4 cellular contexts compared by ENCODE assay signal in the genomic region with DNA sequence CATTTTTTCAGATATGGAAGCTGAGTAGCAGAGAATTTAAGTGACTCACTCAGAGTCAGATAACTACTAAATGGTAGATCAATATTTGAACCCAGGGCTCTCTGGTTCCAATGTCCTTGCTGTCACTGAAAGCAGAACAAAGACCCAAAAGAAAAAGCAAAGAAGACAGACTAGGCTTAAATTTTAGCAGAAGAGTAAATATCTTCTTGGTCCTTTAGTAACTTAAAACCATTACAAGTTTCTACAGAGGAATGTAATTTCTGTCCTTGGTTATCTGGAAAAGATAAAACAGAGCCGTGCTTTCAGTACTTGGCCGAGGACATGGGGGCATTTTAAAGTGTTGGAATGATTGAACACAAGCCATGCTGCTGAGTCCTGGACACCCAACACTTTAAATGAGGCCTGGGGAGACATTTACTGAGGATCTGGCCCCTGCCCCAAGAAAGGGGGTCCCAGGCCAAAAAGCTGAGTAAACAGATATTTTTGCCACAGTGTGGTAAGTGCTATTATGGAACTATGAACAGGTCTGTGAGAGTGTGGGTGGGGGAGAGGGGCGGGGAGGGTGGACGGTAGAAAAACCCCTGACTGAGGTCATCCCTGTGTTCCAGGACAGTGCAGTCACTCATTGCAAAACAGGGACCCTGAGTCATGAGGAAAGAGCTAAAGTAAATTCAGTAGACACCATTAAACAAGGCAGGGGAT.
TF ChIP-seq lines count a peak whose summit lies in the region.

No MANE protein-coding gene starts in this region.

TF ChIP-seq in SK-N-SH treated with all-trans-retinoic acid at 6 μM for 48 hours, 23 proteins besides CTCF, POLR2A, EP300 and RAD21:
- TF ChIP-seq CSDC2 (CRISPR knock-in tag; IDR thresholded peaks at IDR 0.05) (no peak), ISL1 (CRISPR knock-in tag; IDR thresholded peaks at IDR 0.05) (peak; percentile 9; the same call in 1 of the 2 replicates)

TF ChIP-seq in SK-N-SH, 30 proteins besides CTCF, POLR2A, EP300 and RAD21:
- TF ChIP-seq TEAD4 (IDR thresholded peaks at IDR 0.05; ENCODE audit: borderline replicate concordance, insufficient read depth) (no peak), ELF1 (IDR thresholded peaks at IDR 0.05) (no peak), SIN3A (IDR thresholded peaks at IDR 0.05; ENCODE audit: borderline replicate concordance, low read depth, low read length) (no peak), RXRA (IDR thresholded peaks at IDR 0.05; ENCODE audit: borderline replicate concordance, low read depth) (no peak), POLR2AphosphoS5 (IDR thresholded peaks at IDR 0.05; ENCODE audit: low read depth, low read length) (no peak), EZH2phosphoT487 (IDR thresholded peaks at IDR 0.05; ENCODE audit: borderline replicate concordance, low read depth) (no peak)
- TF ChIP-seq, protein P1, sequence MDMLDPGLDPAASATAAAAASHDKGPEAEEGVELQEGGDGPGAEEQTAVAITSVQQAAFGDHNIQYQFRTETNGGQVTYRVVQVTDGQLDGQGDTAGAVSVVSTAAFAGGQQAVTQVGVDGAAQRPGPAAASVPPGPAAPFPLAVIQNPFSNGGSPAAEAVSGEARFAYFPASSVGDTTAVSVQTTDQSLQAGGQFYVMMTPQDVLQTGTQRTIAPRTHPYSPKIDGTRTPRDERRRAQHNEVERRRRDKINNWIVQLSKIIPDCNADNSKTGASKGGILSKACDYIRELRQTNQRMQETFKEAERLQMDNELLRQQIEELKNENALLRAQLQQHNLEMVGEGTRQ (IDR thresholded peaks at IDR 0.05; ENCODE audit: borderline replicate concordance, low read depth, low read length) = no peak
- TF ChIP-seq, protein P2, sequence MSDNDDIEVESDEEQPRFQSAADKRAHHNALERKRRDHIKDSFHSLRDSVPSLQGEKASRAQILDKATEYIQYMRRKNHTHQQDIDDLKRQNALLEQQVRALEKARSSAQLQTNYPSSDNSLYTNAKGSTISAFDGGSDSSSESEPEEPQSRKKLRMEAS (IDR thresholded peaks at IDR 0.05; ENCODE audit: low read depth) = no peak

TF ChIP-seq in H1, 55 proteins besides CTCF, POLR2A, EP300 and RAD21 (continues in another document):
- TF ChIP-seq BACH1 (IDR thresholded peaks at IDR 0.05; ENCODE audit: low read length) = no peak
- TF ChIP-seq, protein P3, sequence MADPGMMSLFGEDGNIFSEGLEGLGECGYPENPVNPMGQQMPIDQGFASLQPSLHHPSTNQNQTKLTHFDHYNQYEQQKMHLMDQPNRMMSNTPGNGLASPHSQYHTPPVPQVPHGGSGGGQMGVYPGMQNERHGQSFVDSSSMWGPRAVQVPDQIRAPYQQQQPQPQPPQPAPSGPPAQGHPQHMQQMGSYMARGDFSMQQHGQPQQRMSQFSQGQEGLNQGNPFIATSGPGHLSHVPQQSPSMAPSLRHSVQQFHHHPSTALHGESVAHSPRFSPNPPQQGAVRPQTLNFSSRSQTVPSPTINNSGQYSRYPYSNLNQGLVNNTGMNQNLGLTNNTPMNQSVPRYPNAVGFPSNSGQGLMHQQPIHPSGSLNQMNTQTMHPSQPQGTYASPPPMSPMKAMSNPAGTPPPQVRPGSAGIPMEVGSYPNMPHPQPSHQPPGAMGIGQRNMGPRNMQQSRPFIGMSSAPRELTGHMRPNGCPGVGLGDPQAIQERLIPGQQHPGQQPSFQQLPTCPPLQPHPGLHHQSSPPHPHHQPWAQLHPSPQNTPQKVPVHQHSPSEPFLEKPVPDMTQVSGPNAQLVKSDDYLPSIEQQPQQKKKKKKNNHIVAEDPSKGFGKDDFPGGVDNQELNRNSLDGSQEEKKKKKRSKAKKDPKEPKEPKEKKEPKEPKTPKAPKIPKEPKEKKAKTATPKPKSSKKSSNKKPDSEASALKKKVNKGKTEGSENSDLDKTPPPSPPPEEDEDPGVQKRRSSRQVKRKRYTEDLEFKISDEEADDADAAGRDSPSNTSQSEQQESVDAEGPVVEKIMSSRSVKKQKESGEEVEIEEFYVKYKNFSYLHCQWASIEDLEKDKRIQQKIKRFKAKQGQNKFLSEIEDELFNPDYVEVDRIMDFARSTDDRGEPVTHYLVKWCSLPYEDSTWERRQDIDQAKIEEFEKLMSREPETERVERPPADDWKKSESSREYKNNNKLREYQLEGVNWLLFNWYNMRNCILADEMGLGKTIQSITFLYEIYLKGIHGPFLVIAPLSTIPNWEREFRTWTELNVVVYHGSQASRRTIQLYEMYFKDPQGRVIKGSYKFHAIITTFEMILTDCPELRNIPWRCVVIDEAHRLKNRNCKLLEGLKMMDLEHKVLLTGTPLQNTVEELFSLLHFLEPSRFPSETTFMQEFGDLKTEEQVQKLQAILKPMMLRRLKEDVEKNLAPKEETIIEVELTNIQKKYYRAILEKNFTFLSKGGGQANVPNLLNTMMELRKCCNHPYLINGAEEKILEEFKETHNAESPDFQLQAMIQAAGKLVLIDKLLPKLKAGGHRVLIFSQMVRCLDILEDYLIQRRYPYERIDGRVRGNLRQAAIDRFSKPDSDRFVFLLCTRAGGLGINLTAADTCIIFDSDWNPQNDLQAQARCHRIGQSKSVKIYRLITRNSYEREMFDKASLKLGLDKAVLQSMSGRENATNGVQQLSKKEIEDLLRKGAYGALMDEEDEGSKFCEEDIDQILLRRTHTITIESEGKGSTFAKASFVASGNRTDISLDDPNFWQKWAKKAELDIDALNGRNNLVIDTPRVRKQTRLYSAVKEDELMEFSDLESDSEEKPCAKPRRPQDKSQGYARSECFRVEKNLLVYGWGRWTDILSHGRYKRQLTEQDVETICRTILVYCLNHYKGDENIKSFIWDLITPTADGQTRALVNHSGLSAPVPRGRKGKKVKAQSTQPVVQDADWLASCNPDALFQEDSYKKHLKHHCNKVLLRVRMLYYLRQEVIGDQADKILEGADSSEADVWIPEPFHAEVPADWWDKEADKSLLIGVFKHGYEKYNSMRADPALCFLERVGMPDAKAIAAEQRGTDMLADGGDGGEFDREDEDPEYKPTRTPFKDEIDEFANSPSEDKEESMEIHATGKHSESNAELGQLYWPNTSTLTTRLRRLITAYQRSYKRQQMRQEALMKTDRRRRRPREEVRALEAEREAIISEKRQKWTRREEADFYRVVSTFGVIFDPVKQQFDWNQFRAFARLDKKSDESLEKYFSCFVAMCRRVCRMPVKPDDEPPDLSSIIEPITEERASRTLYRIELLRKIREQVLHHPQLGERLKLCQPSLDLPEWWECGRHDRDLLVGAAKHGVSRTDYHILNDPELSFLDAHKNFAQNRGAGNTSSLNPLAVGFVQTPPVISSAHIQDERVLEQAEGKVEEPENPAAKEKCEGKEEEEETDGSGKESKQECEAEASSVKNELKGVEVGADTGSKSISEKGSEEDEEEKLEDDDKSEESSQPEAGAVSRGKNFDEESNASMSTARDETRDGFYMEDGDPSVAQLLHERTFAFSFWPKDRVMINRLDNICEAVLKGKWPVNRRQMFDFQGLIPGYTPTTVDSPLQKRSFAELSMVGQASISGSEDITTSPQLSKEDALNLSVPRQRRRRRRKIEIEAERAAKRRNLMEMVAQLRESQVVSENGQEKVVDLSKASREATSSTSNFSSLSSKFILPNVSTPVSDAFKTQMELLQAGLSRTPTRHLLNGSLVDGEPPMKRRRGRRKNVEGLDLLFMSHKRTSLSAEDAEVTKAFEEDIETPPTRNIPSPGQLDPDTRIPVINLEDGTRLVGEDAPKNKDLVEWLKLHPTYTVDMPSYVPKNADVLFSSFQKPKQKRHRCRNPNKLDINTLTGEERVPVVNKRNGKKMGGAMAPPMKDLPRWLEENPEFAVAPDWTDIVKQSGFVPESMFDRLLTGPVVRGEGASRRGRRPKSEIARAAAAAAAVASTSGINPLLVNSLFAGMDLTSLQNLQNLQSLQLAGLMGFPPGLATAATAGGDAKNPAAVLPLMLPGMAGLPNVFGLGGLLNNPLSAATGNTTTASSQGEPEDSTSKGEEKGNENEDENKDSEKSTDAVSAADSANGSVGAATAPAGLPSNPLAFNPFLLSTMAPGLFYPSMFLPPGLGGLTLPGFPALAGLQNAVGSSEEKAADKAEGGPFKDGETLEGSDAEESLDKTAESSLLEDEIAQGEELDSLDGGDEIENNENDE (IDR thresholded peaks at IDR 0.05; ENCODE audit: insufficient replicate concordance, low read length) = no peak
- no peak for TF ChIP-seq JUND (IDR thresholded peaks at IDR 0.05; ENCODE audit: low read length)
- no peak for TF ChIP-seq TEAD4 (IDR thresholded peaks at IDR 0.05; ENCODE audit: low read depth, low read length)
- no peak for TF ChIP-seq JUN (IDR thresholded peaks at IDR 0.05; ENCODE audit: low read depth, low read length)
- no peak for TF ChIP-seq PHF8 (conservative IDR thresholded peaks at IDR 0.05; ENCODE audit: low read depth, low read length)
- TF ChIP-seq TBP (IDR thresholded peaks at IDR 0.05; ENCODE audit: low read depth, low read length) = no peak
- no peak for TF ChIP-seq CTBP2 (IDR thresholded peaks at IDR 0.05; ENCODE audit: borderline replicate concordance, insufficient read depth, insufficient read length, low read length)
- TF ChIP-seq BCL11A (IDR thresholded peaks at IDR 0.05; ENCODE audit: low read depth in 2 of 2, low read length in 2 of 2) = no peak

TF ChIP-seq in GM12891, 5 proteins besides CTCF, POLR2A, EP300 and RAD21 (continued from another document):
- TF ChIP-seq POLR2AphosphoS5 (IDR thresholded peaks at IDR 0.05; ENCODE audit: low read depth, low read length) = no peak
